Comparison of ENCODE assay signal across 11 cellular contexts in genomic region chr13:51636349-51636890, GRCh38. TPM values are rescaled to one million over a fixed set of nuclear protein-coding genes. Genes with fewer than 3 reads are reported as not detected.
DNase-seq lines count a peak whose midpoint lies in the region; TF ChIP-seq lines count a peak whose summit lies in the region.
"Had no signal": no experiment of that assay in that cellular context is flagged by ENCODE, and none has a peak within 500 bp of the region (broad histone marks: within the 10 kb centered on the region; RNA-seq: fewer than 3 reads in every experiment).

No MANE protein-coding gene starts in this region.

- BruUV-seq in A673 (replicated peaks; lab: Mats Ljungman, UMichigan) = no TSS peak

- no peaks in the 10 kb centered on the region for H3K27me3 ChIP-seq in A673 (replicated peaks; ENCODE audit: insufficient read depth, low read depth, low read length, poor library complexity)
- no peaks in the 10 kb centered on the region for H3K27me3 ChIP-seq in CD8-positive, alpha-beta memory T cell (ENCODE audit: insufficient read depth, low read length, poor library complexity, severe bottlenecking)
- H3K27me3 ChIP-seq: spleen had no signal

- H3K9me3 ChIP-seq in A673 (ENCODE audit: low read depth, low read length, poor library complexity, severe bottlenecking) = no peaks in the 10 kb centered on the region
- no peaks in the 10 kb centered on the region for H3K9me3 ChIP-seq in CD8-positive, alpha-beta memory T cell (ENCODE audit: low read length)
- H3K9me3 ChIP-seq: spleen had no signal

- CTCF ChIA-PET in A673 (lab: Charles Lee) = no interaction called here
- CTCF ChIA-PET in CD8-positive, alpha-beta memory T cell (lab: Charles Lee) = no interaction called here

- H3K9me3 Mint-ChIP-seq in mesothelial cell of epicardium = no peaks in the 10 kb centered on the region
- no peaks in the 10 kb centered on the region for H3K9me3 Mint-ChIP-seq in CD8-positive, alpha-beta memory T cell
- H3K9me3 Mint-ChIP-seq: activated T-helper 2 cell treated with anti-CD3 and anti-CD28 coated beads, Interferon-gamma antibody, Interleukin-2, Interleukin-4, amounts not matched to agents 10 μg/mL and 5 μg/mL and 100 μg/mL, durations not matched to agents 14 hours and 24 hours and 36 hours had no signal

- peaks cover 87% of the 10 kb centered on the region for H3K4me1 ChIP-seq in A673 (ENCODE audit: insufficient read depth, low read length, poor library complexity, severe bottlenecking)
- peaks cover 8% of the 10 kb centered on the region for H3K4me1 ChIP-seq in CD8-positive, alpha-beta memory T cell (ENCODE audit: insufficient read depth, low read length)

- POLR2A ChIA-PET in A673 (lab: Charles Lee; ENCODE audit: low non-redundant PET) = no interaction called here
- POLR2A ChIA-PET in CD8-positive, alpha-beta memory T cell (lab: Charles Lee) = no interaction called here

- TF ChIP-seq CTCF in A673 (conservative IDR thresholded peaks at IDR 0.05; ENCODE audit: low read depth, low read length) (no peak), mesothelial cell of epicardium (IDR thresholded peaks at IDR 0.05; ENCODE audit: unreplicated experiment) (no peak), coronary artery (IDR thresholded peaks at IDR 0.05) (no peak)

- H3K27ac ChIP-seq in A673 (ENCODE audit: low read depth, low read length, poor library complexity, severe bottlenecking) (peak overlapping the region; percentile 79), coronary artery (no peak overlapping the region)
- no peak overlapping the region for H3K27ac ChIP-seq in CD8-positive, alpha-beta memory T cell (ENCODE audit: low read depth, low read length)

- DNase-seq in A673 (ENCODE audit: low spot score) (no peak), HT-29 (ENCODE audit: low spot score) (peak; percentile 30), astrocyte of the hippocampus (ENCODE audit: low read depth, low spot score) (peak; percentile 59), mesothelial cell of epicardium (ENCODE audit: low spot score in 2 of 2, unreplicated experiment in 2 of 2) (no peak), NCI-H2107 (lab: John Stamatoyannopoulos, UW) (no peak), coronary artery (ENCODE audit: low spot score) (no peak), DMS79 treated with DMSO at 0.1 percent for 48 hours (lab: John Stamatoyannopoulos, UW) (no peak)
- DNase-seq in CD8-positive, alpha-beta memory T cell = no peak
- DNase-seq: C1 segment of cervical spinal cord, spleen had no signal

- intact Hi-C loops in A673 (cut with micrococcal nuclease; ENCODE audit: unreplicated experiment) = loop anchor here (5.0 kb wide), 1 partner anchor 184 kb away; the partner anchor contains the start of gene INTS6

- no peak overlapping the region for H3K4me3 ChIP-seq in A673 (ENCODE audit: low read depth, low read length, poor library complexity, severe bottlenecking)
- no peak overlapping the region for H3K4me3 ChIP-seq in CD8-positive, alpha-beta memory T cell (ENCODE audit: low read length)
- H3K4me3 ChIP-seq in coronary artery = no peak overlapping the region
- H3K4me3 ChIP-seq: spleen had no signal

- H3K4me1 Mint-ChIP-seq in mesothelial cell of epicardium = peaks cover 54% of the 10 kb centered on the region
- peaks cover 35 to 60% (median 60%) of the 10 kb centered on the region in 3 donors for H3K4me1 Mint-ChIP-seq in CD8-positive, alpha-beta memory T cell

- H3K36me3 ChIP-seq in A673 (ENCODE audit: insufficient read depth, low read length, poor library complexity, severe bottlenecking) = no peaks in the 10 kb centered on the region
- H3K36me3 ChIP-seq in CD8-positive, alpha-beta memory T cell (ENCODE audit: insufficient read depth, low read length) = no peaks in the 10 kb centered on the region
- H3K36me3 ChIP-seq: spleen had no signal

- no peaks in the 10 kb centered on the region for H3K27me3 Mint-ChIP-seq in mesothelial cell of epicardium (ENCODE audit: low read depth)
- peaks cover 0 to 1% of the 10 kb centered on the region in 2 donors for H3K27me3 Mint-ChIP-seq in CD8-positive, alpha-beta memory T cell

- H3K27ac Mint-ChIP-seq in mesothelial cell of epicardium = peak overlapping the region; percentile 32
- no peak overlapping the region for H3K27ac Mint-ChIP-seq in CD8-positive, alpha-beta memory T cell
- H3K27ac Mint-ChIP-seq: activated T-helper 2 cell treated with anti-CD3 and anti-CD28 coated beads, Interferon-gamma antibody, Interleukin-2, Interleukin-4, amounts not matched to agents 10 μg/mL and 5 μg/mL and 100 μg/mL, durations not matched to agents 14 hours and 24 hours and 36 hours had no signal

- no peaks in the 10 kb centered on the region for H3K36me3 Mint-ChIP-seq in mesothelial cell of epicardium
- peaks cover 0 to 1% (median 0%) of the 10 kb centered on the region in 3 donors for H3K36me3 Mint-ChIP-seq in CD8-positive, alpha-beta memory T cell

- no peak overlapping the region for H3K4me3 Mint-ChIP-seq in mesothelial cell of epicardium
- no peak overlapping the region for H3K4me3 Mint-ChIP-seq in CD8-positive, alpha-beta memory T cell

RNA-seq across cellular contexts. Expression of gene WDFY2, which starts 52.2 kb away (rescaled TPM):
- total RNA-seq in A673 (2021) (45.5 and 50.3 TPM in 2 replicates), mesothelial cell of epicardium (12.1 to 12.4 TPM (median 12.1 TPM) in 3 replicates)
- 2.9 and 5.3 TPM in 2 replicates for total RNA-seq in HT-29 (2014; rRNA removed; shearing (Covaris generic))
- 1 to 10 TPM; 6.1 to 7.1 TPM for total RNA-seq in CD8-positive, alpha-beta memory T cell
- 3.9 TPM for polyA plus RNA-seq in CD8-positive, alpha-beta memory T cell

Comparison
In these comparisons a context has a peak if more than half of its experiments do, and no peak if none do; other contexts are left out.
1. DNase-seq: peak in HT-29 (single experiment) and astrocyte of the hippocampus (single experiment); none in A673 (single experiment), mesothelial cell of epicardium (0 of 2), CD8-positive, alpha-beta memory T cell (0 of 5), NCI-H2107 (single experiment), coronary artery (single experiment) and DMS79 treated with DMSO at 0.1 percent for 48 hours (single experiment).